Comparison of ENCODE assay signal across 8 cellular contexts in genomic region chr3:120559228-120560061, GRCh38. TPM values are rescaled to one million over a fixed set of nuclear protein-coding genes. Genes with fewer than 3 reads are reported as not detected.
DNase-seq lines count a peak whose midpoint lies in the region; ATAC-seq, FAIRE-seq and TF ChIP-seq lines count a peak whose summit lies in the region.

No MANE protein-coding gene starts in this region.

- peak overlapping the region; percentile 33 for H3K4me3 ChIP-seq in ectodermal cell (ENCODE audit: insufficient read depth, low read depth, low read length)
- peak overlapping the region; percentile 44 for H3K4me3 ChIP-seq in mesodermal cell (ENCODE audit: extremely low read depth, insufficient read depth, low read length, poor library complexity, severe bottlenecking)
- H3K4me3 ChIP-seq in upper lobe of left lung = peak overlapping the region in 3 of 4 donors; percentile 35 to 49 (median 45)

- ATAC-seq in GM21576 (IDR thresholded peaks at IDR 0.05; ENCODE audit: unreplicated experiment) = peak; percentile 17
- ATAC-seq in SK-N-SH treated with all-trans-retinoic acid at 6 μM for 48 hours = peak; percentile 56
- ATAC-seq in upper lobe of left lung (ENCODE audit: low FRiP score in 2 of 2) = peak; percentile 50 to 51

- TF ChIP-seq CTCF in upper lobe of left lung (IDR thresholded peaks at IDR 0.05) = peak in 1 of 6 experiments; percentile 45

- WGBS in ectodermal cell, 2 experiments = 1 to 4% methylated on average over 14 to 15 of the region's 15 CpGs
- WGBS in mesodermal cell (ENCODE audit: insufficient coverage in 2 of 2), 2 experiments = 0 to 1% methylated on average over 6 to 12 of the region's 15 CpGs
- 8 to 13% methylated on average over 15 of the region's 15 CpGs for WGBS in upper lobe of left lung, 2 donors

- no peak for TF ChIP-seq EP300 in upper lobe of left lung (IDR thresholded peaks at IDR 0.05)

- peak; percentile 96 for DNase-seq in ELR (ENCODE audit: low read depth)
- peak; percentile 27 for DNase-seq in HTR-8/SVneo (ENCODE audit: insufficient read length, low spot score)
- no peak for DNase-seq in upper lobe of left lung
- DNase-seq in GM19238 (ENCODE audit: insufficient read length, low spot score) = no peak

- TF ChIP-seq POLR2A in upper lobe of left lung (IDR thresholded peaks at IDR 0.05) = no peak

- H3K27me3 ChIP-seq in ectodermal cell (ENCODE audit: control insufficient read depth, insufficient read depth, low read length, poor library complexity, severe bottlenecking) = no peaks in the 10 kb centered on the region
- no peaks in the 10 kb centered on the region for H3K27me3 ChIP-seq in upper lobe of left lung

- H3K4me1 ChIP-seq in ectodermal cell (ENCODE audit: control insufficient read depth, insufficient read depth, low read length) = peaks cover 12% of the 10 kb centered on the region
- peaks cover 29% of the 10 kb centered on the region for H3K4me1 ChIP-seq in mesodermal cell (ENCODE audit: control insufficient read depth, insufficient read depth, low read length, poor library complexity, severe bottlenecking)
- peaks cover 13 to 29% (median 14%) of the 10 kb centered on the region in 4 donors for H3K4me1 ChIP-seq in upper lobe of left lung

- peak overlapping the region; percentile 96 for H3K27ac ChIP-seq in ectodermal cell (ENCODE audit: insufficient read depth, low read depth, low read length, poor library complexity, severe bottlenecking)
- H3K27ac ChIP-seq in mesodermal cell (ENCODE audit: low read depth, low read length, severe bottlenecking) = peak overlapping the region; percentile 99
- peak overlapping the region; percentile 44 to 82 (median 69) for H3K27ac ChIP-seq in upper lobe of left lung

- H3K36me3 ChIP-seq in ectodermal cell (ENCODE audit: control insufficient read depth, insufficient read depth, low read length) (no peaks in the 10 kb centered on the region), mesodermal cell (ENCODE audit: control insufficient read depth, insufficient read depth, low read length) (no peaks in the 10 kb centered on the region), upper lobe of left lung (no peaks in the 10 kb centered on the region)

- H3K9me3 ChIP-seq in ectodermal cell (ENCODE audit: control insufficient read depth, low read length) = no peaks in the 10 kb centered on the region
- H3K9me3 ChIP-seq in mesodermal cell (ENCODE audit: control insufficient read depth, low read length) = no peaks in the 10 kb centered on the region
- no peaks in the 10 kb centered on the region for H3K9me3 ChIP-seq in upper lobe of left lung

- peak; percentile 16 for FAIRE-seq in HTR-8/SVneo (lab: Jason Lieb, UNC)

TF ChIP-seq in SK-N-SH treated with all-trans-retinoic acid at 6 μM for 48 hours, 23 proteins besides CTCF, POLR2A, EP300 and RAD21:
- peak; percentile 40; the same call in 1 of the 2 replicates for TF ChIP-seq ISL1 (CRISPR knock-in tag; IDR thresholded peaks at IDR 0.05)
- TF ChIP-seq OSR1 (CRISPR knock-in tag; IDR thresholded peaks at IDR 0.05) = no peak
- TF ChIP-seq SNAI2 (CRISPR knock-in tag; IDR thresholded peaks at IDR 0.05) = peak; percentile 11; the same call in 1 of the 2 replicates

RNA-seq across cellular contexts. Expression of gene NDUFB4, which starts 36.7 kb away (rescaled TPM):
- 276 TPM for polyA plus RNA-seq in ectodermal cell (2013, experiment 1 of 4)
- 276 TPM for polyA plus RNA-seq in ectodermal cell (2013, experiment 2 of 4)
- polyA plus RNA-seq in ectodermal cell (2013, experiment 3 of 4) = 276 TPM
- polyA plus RNA-seq in ectodermal cell (2013, experiment 4 of 4) = 335 TPM
- 303 TPM for polyA plus RNA-seq in mesodermal cell (2013, experiment 1 of 2)
- 287 TPM for polyA plus RNA-seq in mesodermal cell (2013, experiment 2 of 2)
- 100 to 1,000 TPM in 1 of 6 donors, 10 to 100 TPM in 5; 29.2 to 105 (median 79.4) TPM for total RNA-seq in upper lobe of left lung

Comparison
In these comparisons a context has a peak if more than half of its experiments do, and no peak if none do; other contexts are left out.
1. DNase-seq: peak in ELR (single experiment) and HTR-8/SVneo (single experiment); none in upper lobe of left lung (0 of 2) and GM19238 (single experiment).
2. Peak in every context shown above with its lines, with median percentiles within 50 percentile points of each other: ATAC-seq, H3K27ac ChIP-seq and H3K4me3 ChIP-seq.